16 cellular contexts compared by ENCODE assay signal in the genomic region with DNA sequence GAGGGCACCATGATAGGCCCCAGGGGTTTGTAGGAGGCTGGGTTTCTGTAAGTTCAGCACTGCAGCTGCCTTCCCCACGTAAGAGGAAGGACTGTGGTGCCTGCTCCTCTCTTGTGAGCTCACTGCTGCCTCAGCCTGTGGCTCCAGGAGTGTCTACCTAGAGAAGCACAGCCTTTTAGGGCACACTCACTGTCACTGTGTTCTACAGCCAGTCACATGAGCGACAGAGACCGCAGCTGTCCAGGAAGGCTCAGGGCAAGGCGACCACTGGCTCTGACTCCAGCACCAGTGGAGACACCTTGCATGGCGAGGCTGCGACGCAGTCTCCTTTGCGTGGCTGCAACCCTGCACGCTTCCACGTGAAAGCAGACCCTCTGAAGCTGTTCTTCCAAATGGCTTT.
"Had no signal": no experiment of that assay in that cellular context is flagged by ENCODE, and none has a peak within 500 bp of the region (broad histone marks: within the 10 kb centered on the region; RNA-seq: fewer than 3 reads in every experiment).

No MANE protein-coding gene starts in this region.

- H3K27me3 ChIP-seq: colonic mucosa, transverse colon, uterus had no signal

- H3K27ac ChIP-seq: colonic mucosa, parathyroid adenoma, transverse colon, uterus, VCaP had no signal

- DNase-seq: activated CD4-positive, CD25-positive, alpha-beta regulatory T cell treated with anti-CD3 and anti-CD28 coated beads, Interleukin-2, amount 50 U/mL, for 72 hours; activated CD8-positive, alpha-beta memory T cell treated with anti-CD3 and anti-CD28 coated beads for 24 hours; activated CD8-positive, alpha-beta memory T cell treated with anti-CD3 and anti-CD28 coated beads, Interleukin-2, amount 50 U/mL, for 48 hours; activated gamma-delta T cell; amniotic stem cell; colonic mucosa; kidney glomerular epithelial cell; stimulated activated CD4-positive, alpha-beta T cell treated with anti-CD3 and anti-CD28 coated beads, Interleukin-12 subunit alpha, Interleukin-12 subunit beta, amount 100 ng/mL, for 4 hours; stimulated activated CD4-positive, alpha-beta T cell treated with anti-CD3 and anti-CD28 coated beads, Interleukin-2, amount 100 ng/mL, for 24 hours; stimulated activated naive CD4-positive, alpha-beta T cell treated with Interleukin-2 at 50 U/mL for 16 hours; T-helper 2 cell; transverse colon; uterus had no signal

- H3K9ac ChIP-seq: parathyroid adenoma had no signal

- H3K36me3 ChIP-seq: colonic mucosa, uterus had no signal

- ATAC-seq: natural killer cell treated with Interleukin-12 subunit alpha and Interleukin-12 subunit beta and Interleukin-15 and Interleukin-18, amount 100 ng/mL, for 72 hours had no signal

- H3K4me3 ChIP-seq: colonic mucosa, transverse colon, uterus had no signal

- H3K9me3 ChIP-seq: colonic mucosa, transverse colon, uterus had no signal

- H3K4me1 ChIP-seq: colonic mucosa, transverse colon, uterus had no signal
